ENCODE assay signal across 8 cellular contexts in genomic region chr17:76267051-76267576, GRCh38. TPM values are rescaled to one million over a fixed set of nuclear protein-coding genes. Genes with fewer than 3 reads are reported as not detected.
DNase-seq lines count a peak whose midpoint lies in the region; ATAC-seq and TF ChIP-seq lines count a peak whose summit lies in the region.

No MANE protein-coding gene starts in this region.

- 62% methylated on average over 4 of the region's 4 CpGs for WGBS in right cardiac atrium

- H3K27ac Mint-ChIP-seq in activated CD8-positive, alpha-beta T cell treated with anti-CD3 and anti-CD28 coated beads for 36 hours = peak overlapping the region; percentile 99

- CTCF ChIA-PET in activated CD8-positive, alpha-beta T cell treated with anti-CD3 and anti-CD28 coated beads for 36 hours (lab: Charles Lee) = interaction anchor here (0.8 to 5.4 kb wide), 6 partner anchors 11 to 147 kb away, joined by 3 to 37 read pairs (median 4); no protein-coding TSS in a partner anchor

- DNase-seq in HFF-Myc (ENCODE audit: extremely low read depth, low read depth) = no peak
- peak; percentile 16 for DNase-seq in activated CD8-positive, alpha-beta T cell treated with anti-CD3 and anti-CD28 coated beads for 36 hours
- DNase-seq in right cardiac atrium = no peak
- DNase-seq in stimulated activated naive CD8-positive, alpha-beta T cell treated with anti-CD3 and anti-CD28 coated beads, Interleukin-15, Interleukin-2, amounts not matched to agents 100 U/mL and 50 U/mL, for 24 hours = peak; percentile 17
- DNase-seq in T-helper 9 cell = no peak
- no peak for DNase-seq in cerebellar cortex (ENCODE audit: low spot score)
- DNase-seq in midbrain (lab: John Stamatoyannopoulos, UW) = no peak

- ATAC-seq in activated CD8-positive, alpha-beta T cell treated with anti-CD3 and anti-CD28 coated beads for 36 hours = no peak
- ATAC-seq in right cardiac atrium (no peak), GM21526 (IDR thresholded peaks at IDR 0.05; ENCODE audit: low FRiP score, unreplicated experiment) (no peak)
- no peak for ATAC-seq in stimulated activated naive CD8-positive, alpha-beta T cell treated with anti-CD3 and anti-CD28 coated beads, Interleukin-15, Interleukin-2, amounts not matched to agents 100 U/mL and 50 U/mL, for 24 hours

- H3K36me3 Mint-ChIP-seq in activated CD8-positive, alpha-beta T cell treated with anti-CD3 and anti-CD28 coated beads for 36 hours (ENCODE audit: low read depth) = peaks cover 56% of the 10 kb centered on the region

- peak overlapping the region; percentile 64 for H3K27ac ChIP-seq in right cardiac atrium (ENCODE audit: low read length)

- H3K4me3 Mint-ChIP-seq in activated CD8-positive, alpha-beta T cell treated with anti-CD3 and anti-CD28 coated beads for 36 hours = peak overlapping the region; percentile 96

- POLR2A ChIA-PET in activated CD8-positive, alpha-beta T cell treated with anti-CD3 and anti-CD28 coated beads for 36 hours (lab: Charles Lee) = interaction anchor here (0.6 to 28.3 kb wide), 15 partner anchors 8 to 468 kb away, joined by 3 to 960 read pairs (median 10); partner anchors contain the start of genes FOXJ1, RNF157, SPHK1 and SRP68

- no peaks in the 10 kb centered on the region for H3K9me3 ChIP-seq in right cardiac atrium (ENCODE audit: control insufficient read depth, low read length)

- peaks cover 20% of the 10 kb centered on the region for H3K4me1 ChIP-seq in right cardiac atrium (ENCODE audit: control insufficient read depth, insufficient read depth, low read length)

- no peak for TF ChIP-seq CTCF in HFF-Myc (IDR thresholded peaks at IDR 0.05; ENCODE audit: low read depth, low read length, missing control alignments)
- TF ChIP-seq CTCF in activated CD8-positive, alpha-beta T cell treated with anti-CD3 and anti-CD28 coated beads for 36 hours (IDR thresholded peaks at IDR 0.05) = no peak

- peaks cover 36% of the 10 kb centered on the region for H3K4me1 Mint-ChIP-seq in activated CD8-positive, alpha-beta T cell treated with anti-CD3 and anti-CD28 coated beads for 36 hours (ENCODE audit: low read depth)

- no peaks in the 10 kb centered on the region for H3K27me3 ChIP-seq in right cardiac atrium (ENCODE audit: control insufficient read depth, insufficient read depth)

- intact Hi-C loops in activated CD8-positive, alpha-beta T cell treated with anti-CD3 and anti-CD28 coated beads for 36 hours (cut with micrococcal nuclease) = loop anchor here (5.0 kb wide), 2 partner anchors 75 to 125 kb away; partner anchors contain the start of gene FOXJ1
- intact Hi-C loops in right cardiac atrium (cut with DNase I) = no loop called here

- H3K27me3 Mint-ChIP-seq in activated CD8-positive, alpha-beta T cell treated with anti-CD3 and anti-CD28 coated beads for 36 hours = no peaks in the 10 kb centered on the region

- H3K9me3 Mint-ChIP-seq in activated CD8-positive, alpha-beta T cell treated with anti-CD3 and anti-CD28 coated beads for 36 hours = no peaks in the 10 kb centered on the region

- H3K4me3 ChIP-seq in HFF-Myc (replicated peaks; ENCODE audit: low read depth, low read length) = peak overlapping the region; percentile 80
- peak overlapping the region; percentile 94 for H3K4me3 ChIP-seq in right cardiac atrium (ENCODE audit: low read length)

RNA-seq across cellular contexts. Expression of gene UBALD2, which starts 2.0 kb away (rescaled TPM):
- 100 to 1,000 TPM; 267 to 270 TPM for total RNA-seq in activated CD8-positive, alpha-beta T cell treated with anti-CD3 and anti-CD28 coated beads for 36 hours
- total RNA-seq in right cardiac atrium = 10 to 100 TPM; 19.8 to 28.9 (median 24.5) TPM
- polyA plus RNA-seq in right cardiac atrium = 19.5 TPM

RNA-seq across cellular contexts. Expression of gene RNF157, which starts 26.8 kb away (rescaled TPM):
- total RNA-seq in activated CD8-positive, alpha-beta T cell treated with anti-CD3 and anti-CD28 coated beads for 36 hours = 10 to 100 TPM; 37.2 to 44.5 TPM
- 10 to 100 TPM; 10.2 to 18.8 (median 13.9) TPM for total RNA-seq in right cardiac atrium
- 12.1 TPM for polyA plus RNA-seq in right cardiac atrium

RNA-seq across cellular contexts. Expression of gene QRICH2, which starts 41.0 kb away (rescaled TPM):
- under 1 TPM; 0.49 to 0.52 TPM for total RNA-seq in activated CD8-positive, alpha-beta T cell treated with anti-CD3 and anti-CD28 coated beads for 36 hours
- total RNA-seq in right cardiac atrium = 1 to 10 TPM; 1.9 to 2.5 (median 2.2) TPM
- 2.1 TPM for polyA plus RNA-seq in right cardiac atrium

Comparison
In these comparisons a context has a peak if more than half of its experiments do, and no peak if none do; other contexts are left out.
1. DNase-seq: peak in activated CD8-positive, alpha-beta T cell treated with anti-CD3 and anti-CD28 coated beads for 36 hours (single experiment) and stimulated activated naive CD8-positive, alpha-beta T cell treated with anti-CD3 and anti-CD28 coated beads, Interleukin-15, Interleukin-2, amounts not matched to agents 100 U/mL and 50 U/mL, for 24 hours (single experiment); none in HFF-Myc (single experiment), right cardiac atrium (0 of 3), T-helper 9 cell (single experiment), cerebellar cortex (single experiment) and midbrain (single experiment).
2. RNA of gene UBALD2, which starts 2.0 kb away (total RNA-seq): 267 to 270 TPM in activated CD8-positive, alpha-beta T cell treated with anti-CD3 and anti-CD28 coated beads for 36 hours; 19.8 to 28.9 TPM in right cardiac atrium; every median in the first group is over 4 times any median in the second.